Comparison of ENCODE assay signal across 12 cellular contexts in the genomic region with DNA sequence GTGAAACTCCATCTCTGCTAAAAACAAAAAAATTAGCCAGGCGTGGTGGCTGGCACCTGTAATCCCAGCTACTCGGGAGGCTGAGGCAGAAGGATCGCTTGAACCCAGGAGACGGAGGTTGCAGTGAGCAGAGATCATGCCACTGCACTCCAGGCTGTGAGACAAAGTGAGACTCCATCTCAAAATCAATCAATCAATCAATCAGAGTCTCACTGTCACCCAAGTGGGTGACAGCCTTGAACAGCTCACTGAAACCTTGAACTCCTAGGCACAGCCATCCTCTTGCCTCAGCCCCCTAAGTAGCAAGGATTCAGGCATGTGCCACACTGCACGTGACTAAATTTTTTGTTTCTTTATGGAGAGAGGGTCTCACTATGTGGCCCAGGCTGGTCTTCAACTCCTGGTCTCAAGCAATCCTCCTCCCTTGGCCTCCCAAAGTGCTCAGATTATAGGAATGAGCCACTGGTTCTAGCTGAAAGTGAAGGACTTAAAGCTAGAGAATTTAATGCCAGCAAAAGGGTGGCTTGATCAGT. TPM values are rescaled to one million over a fixed set of nuclear protein-coding genes. Genes with fewer than 3 reads are reported as not detected.
DNase-seq lines count a peak whose midpoint lies in the region; ATAC-seq and TF ChIP-seq lines count a peak whose summit lies in the region.
"Had no signal": no experiment of that assay in that cellular context is flagged by ENCODE, and none has a peak within 500 bp of the region (broad histone marks: within the 10 kb centered on the region; RNA-seq: fewer than 3 reads in every experiment).

No MANE protein-coding gene starts in this region.

- no peak overlapping the region for H3K4me3 ChIP-seq in thyroid gland (replicated peaks in 1 of 3)

- H3K27ac ChIP-seq in angular gyrus (ENCODE audit: low read depth, low read length) (peak overlapping the region; percentile 70), thyroid gland (peak overlapping the region; percentile 29 to 33 (median 29))

- ATAC-seq in activated naive CD4-positive, alpha-beta T cell treated with anti-CD3 and anti-CD28 coated beads, Interleukin-2, amount 50 U/mL, for 72 hours, result no peak
- no peak for ATAC-seq in naive B cell (ENCODE audit: low read depth in 2 of 2)
- no peak for ATAC-seq in GM19351 (IDR thresholded peaks at IDR 0.05; ENCODE audit: unreplicated experiment)
- ATAC-seq: sciatic nerve, T-cell had no signal

- peaks cover 65 to 83% (median 79%) of the 10 kb centered on the region in 3 donors for H3K4me1 Mint-ChIP-seq in naive B cell

- no peak for DNase-seq in activated naive CD4-positive, alpha-beta T cell treated with anti-CD3 and anti-CD28 coated beads, Interleukin-2, amount 50 U/mL, for 72 hours (ENCODE audit: low spot score in 2 of 2)
- DNase-seq in activated naive CD4-positive, alpha-beta T cell treated with Interleukin-2 at 50 U/mL for 16 hours, result no peak
- DNase-seq in naive B cell, result no peak
- DNase-seq in thyroid gland, result no peak
- DNase-seq in cerebellum (ENCODE audit: low spot score), result no peak
- no peak for DNase-seq in amniotic stem cell (lab: John Stamatoyannopoulos, UW)
- DNase-seq: NCI-H1105 treated with DMSO at 0.1 percent for 48 hours, NCI-H774, T-cell had no signal

- TF ChIP-seq POLR2A in thyroid gland (IDR thresholded peaks at IDR 0.05), result no peak

- no peaks in the 10 kb centered on the region for H3K9me3 ChIP-seq in thyroid gland

- WGBS in thyroid gland, 2 donors, result 92 to 93% methylated on average over 5 of the region's 5 CpGs

- H3K36me3 Mint-ChIP-seq in activated naive CD4-positive, alpha-beta T cell treated with anti-CD3 and anti-CD28 coated beads, Interleukin-2, amount 50 U/mL, for 72 hours, result no peaks in the 10 kb centered on the region
- H3K36me3 Mint-ChIP-seq in naive B cell, result peaks cover 0 to 3% of the 10 kb centered on the region in 2 donors

- H3K9me3 Mint-ChIP-seq in activated naive CD4-positive, alpha-beta T cell treated with anti-CD3 and anti-CD28 coated beads, Interleukin-2, amount 50 U/mL, for 72 hours, result no peaks in the 10 kb centered on the region
- no peaks in the 10 kb centered on the region for H3K9me3 Mint-ChIP-seq in naive B cell
- H3K9me3 Mint-ChIP-seq: T-cell had no signal

- intact Hi-C loops in thyroid gland (cut with DNase I), result no loop called here

- no peaks in the 10 kb centered on the region for H3K36me3 ChIP-seq in thyroid gland

- no peak for TF ChIP-seq CTCF in thyroid gland (IDR thresholded peaks at IDR 0.05)

- H3K27me3 ChIP-seq in thyroid gland, result no peaks in the 10 kb centered on the region

- H3K27me3 Mint-ChIP-seq in naive B cell, result no peaks in the 10 kb centered on the region
- H3K27me3 Mint-ChIP-seq: T-cell had no signal

- peak overlapping the region in 1 of 8 donors; percentile 20 for H3K4me3 Mint-ChIP-seq in naive B cell
- H3K4me3 Mint-ChIP-seq: T-cell had no signal

- peak overlapping the region; percentile 59 to 87 for H3K27ac Mint-ChIP-seq in activated naive CD4-positive, alpha-beta T cell treated with anti-CD3 and anti-CD28 coated beads, Interleukin-2, amount 50 U/mL, for 72 hours
- H3K27ac Mint-ChIP-seq in naive B cell, result peak overlapping the region in 5 of 6 donors; percentile 74 to 91 (median 84)

- H3K4me1 ChIP-seq in thyroid gland, result peaks cover 33 to 43% of the 10 kb centered on the region in 2 donors

RNA-seq across cellular contexts. Expression of gene GNB1, which starts 44.4 kb away (rescaled TPM):
- total RNA-seq in activated naive CD4-positive, alpha-beta T cell treated with anti-CD3 and anti-CD28 coated beads, Interleukin-2, amount 50 U/mL, for 72 hours, result 100 to 1,000 TPM; 267 to 358 TPM
- 100 to 1,000 TPM in 3 of 6 donors, 10 to 100 TPM in 3; 57.9 to 131 (median 92.3) TPM for polyA plus RNA-seq in naive B cell (ENCODE audit: low read depth in 6 of 6)
- 100 to 1,000 TPM; 154 to 200 (median 174) TPM for total RNA-seq in thyroid gland
- 207 TPM for total RNA-seq in cerebellum
